1 cellular context compared by ENCODE assay signal in genomic region chr3:141250342-141250741, GRCh38.
TF ChIP-seq lines count a peak whose summit lies in the region.

No MANE protein-coding gene starts in this region.

TF ChIP-seq in GM23338, 12 proteins besides CTCF, POLR2A, EP300 and RAD21:
- TF ChIP-seq ZNF462 (CRISPR knock-in tag; IDR thresholded peaks at IDR 0.05), result no peak
- TF ChIP-seq EZH2 (IDR thresholded peaks at IDR 0.05; ENCODE audit: low read depth, unreplicated experiment), result no peak
- no peak for TF ChIP-seq CREB1 (CRISPR knock-in tag; IDR thresholded peaks at IDR 0.05; ENCODE audit: low read depth)
- no peak for TF ChIP-seq ZNF331 (CRISPR knock-in tag; IDR thresholded peaks at IDR 0.05; ENCODE audit: low read depth)
- TF ChIP-seq EZH2phosphoT487 (IDR thresholded peaks at IDR 0.05; ENCODE audit: unreplicated experiment), result no peak
- TF ChIP-seq NANOG (IDR thresholded peaks at IDR 0.05; ENCODE audit: borderline replicate concordance), result no peak
- TF ChIP-seq JUNB (IDR thresholded peaks at IDR 0.05; ENCODE audit: unreplicated experiment), result no peak
- no peak for TF ChIP-seq ETS1 (IDR thresholded peaks at IDR 0.05)
- TF ChIP-seq ZNF114 (CRISPR knock-in tag; IDR thresholded peaks at IDR 0.05), result no peak
- no peak for TF ChIP-seq STAT1 (IDR thresholded peaks at IDR 0.05; ENCODE audit: unreplicated experiment)
- no peak for TF ChIP-seq POLR2AphosphoS5 (IDR thresholded peaks at IDR 0.05; ENCODE audit: low read depth)
- TF ChIP-seq REST (IDR thresholded peaks at IDR 0.05; ENCODE audit: unreplicated experiment), result no peak
TF ChIP-seq in GM23338: peak in this region for 0.
